Comparison of ENCODE assay signal across 23 cellular contexts in the genomic region with DNA sequence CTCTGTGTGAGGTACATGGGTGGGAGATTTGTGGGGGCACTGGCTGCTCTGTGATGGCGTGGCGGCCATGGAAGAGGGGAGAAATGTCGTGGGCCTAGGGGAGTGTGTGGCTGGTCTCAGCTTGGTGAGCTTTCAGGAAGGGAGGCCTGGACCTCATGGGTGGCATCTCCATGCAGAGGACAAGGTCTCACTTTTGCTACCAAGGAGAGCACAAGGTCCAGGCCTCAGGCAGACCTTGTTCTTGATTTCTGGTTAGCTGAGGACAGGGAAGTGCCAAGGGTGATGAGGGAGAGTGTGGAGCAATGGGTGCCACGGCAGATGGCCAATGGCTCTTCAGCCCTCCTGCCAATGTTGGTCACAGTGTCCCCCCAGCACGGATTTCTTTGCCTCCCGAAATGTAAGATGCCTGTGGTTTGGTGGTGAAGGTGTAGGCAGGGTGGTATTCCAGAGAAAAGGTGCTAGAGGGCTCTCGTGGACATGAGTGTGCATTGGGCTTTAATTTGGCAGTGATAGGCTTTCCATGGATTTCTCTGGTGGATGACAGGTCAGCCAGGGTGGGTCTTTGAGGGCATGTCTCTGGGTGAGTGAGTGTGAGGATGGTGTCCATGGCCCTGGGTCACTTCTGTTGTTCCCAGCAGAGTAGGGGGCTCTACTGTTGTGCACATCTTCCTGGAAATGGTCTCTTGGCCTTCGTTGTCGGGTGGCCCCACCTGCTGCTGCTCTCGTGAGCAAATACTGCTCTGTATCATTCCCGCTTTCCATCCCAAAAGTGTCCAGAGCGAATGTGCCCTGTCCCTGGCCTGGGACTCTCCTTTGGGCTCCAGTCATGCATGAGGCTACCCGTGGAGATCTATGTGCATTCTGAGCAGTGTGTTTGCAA.
DNase-seq lines count a peak whose midpoint lies in the region; ATAC-seq and TF ChIP-seq lines count a peak whose summit lies in the region.
"Had no signal": no experiment of that assay in that cellular context is flagged by ENCODE, and none has a peak within 500 bp of the region (broad histone marks: within the 10 kb centered on the region; RNA-seq: fewer than 3 reads in every experiment).

No MANE protein-coding gene starts in this region.

- no peak for TF ChIP-seq CTCF in endothelial cell (IDR thresholded peaks at IDR 0.05; ENCODE audit: unreplicated experiment)

- H3K4me1 Mint-ChIP-seq in endothelial cell (ENCODE audit: unreplicated experiment), result peaks cover 6% of the 10 kb centered on the region
- H3K4me1 Mint-ChIP-seq in stimulated activated effector memory CD8-positive, alpha-beta T cell treated with anti-CD3 and anti-CD28 coated beads, Interleukin-12 subunit alpha, Interleukin-12 subunit beta, amount 100 ng/mL, for 72 hours, result no peaks in the 10 kb centered on the region
- H3K4me1 Mint-ChIP-seq: WTC11 had no signal

- peaks cover 97% of the 10 kb centered on the region for H3K9me3 Mint-ChIP-seq in endothelial cell (ENCODE audit: unreplicated experiment)
- peaks cover 54% of the 10 kb centered on the region for H3K9me3 Mint-ChIP-seq in stimulated activated effector memory CD8-positive, alpha-beta T cell treated with anti-CD3 and anti-CD28 coated beads, Interleukin-12 subunit alpha, Interleukin-12 subunit beta, amount 100 ng/mL, for 72 hours

- H3K4me3 Mint-ChIP-seq in endothelial cell (ENCODE audit: unreplicated experiment), result peak overlapping the region; percentile 90
- H3K4me3 Mint-ChIP-seq in stimulated activated effector memory CD8-positive, alpha-beta T cell treated with anti-CD3 and anti-CD28 coated beads, Interleukin-12 subunit alpha, Interleukin-12 subunit beta, amount 100 ng/mL, for 72 hours, result no peak overlapping the region
- H3K4me3 Mint-ChIP-seq: activated CD8-positive, alpha-beta T cell treated with anti-CD3 and anti-CD28 coated beads for 36 hours; WTC11 had no signal

- H3K27me3 Mint-ChIP-seq in endothelial cell (ENCODE audit: unreplicated experiment), result peaks cover 81% of the 10 kb centered on the region
- H3K27me3 Mint-ChIP-seq: activated CD8-positive, alpha-beta T cell treated with anti-CD3 and anti-CD28 coated beads for 36 hours had no signal

- H3K36me3 Mint-ChIP-seq in endothelial cell (ENCODE audit: low read depth, unreplicated experiment), result peaks cover 99% of the 10 kb centered on the region
- peaks cover 91% of the 10 kb centered on the region for H3K36me3 Mint-ChIP-seq in stimulated activated effector memory CD8-positive, alpha-beta T cell treated with anti-CD3 and anti-CD28 coated beads, Interleukin-12 subunit alpha, Interleukin-12 subunit beta, amount 100 ng/mL, for 72 hours

- intact Hi-C loops in posterior vena cava (cut with DNase I), result no loop called here

- peak; percentile 6 for DNase-seq in activated CD4-positive, CD25-positive, alpha-beta regulatory T cell treated with anti-CD3 and anti-CD28 coated beads, Interleukin-2, amount 50 U/mL, for 72 hours
- DNase-seq in endothelial cell (ENCODE audit: low spot score) (no peak), posterior vena cava (ENCODE audit: low spot score) (peak; percentile 62), cerebellar nuclear complex (lab: John Stamatoyannopoulos, UW) (no peak), 8988T (no peak)
- DNase-seq in stimulated activated effector memory CD8-positive, alpha-beta T cell treated with anti-CD3 and anti-CD28 coated beads, Interleukin-12 subunit alpha, Interleukin-12 subunit beta, amount 100 ng/mL, for 72 hours (ENCODE audit: low spot score in 2 of 2), result no peak
- no peak for DNase-seq in activated CD4-positive, alpha-beta T cell treated with anti-CD3 and anti-CD28 coated beads for 48 hours
- DNase-seq: activated CD8-positive, alpha-beta T cell treated with anti-CD3 and anti-CD28 coated beads for 36 hours; DMS79 treated with DMSO at 0.1 percent for 48 hours; GOT3; KG1; kidney glomerular epithelial cell; MM.1S; NCI-H1417; NCI-H2107; NCI-H446; psoas muscle; Right ventricle myocardium superior; stimulated activated CD4-positive, alpha-beta T cell treated with anti-CD3 and anti-CD28 coated beads, Interleukin-2, amount 100 ng/mL, for 48 hours; stimulated activated naive CD4-positive, alpha-beta T cell; T1000 had no signal

- ATAC-seq in activated CD4-positive, CD25-positive, alpha-beta regulatory T cell treated with anti-CD3 and anti-CD28 coated beads, Interleukin-2, amount 50 U/mL, for 24 hours, result no peak
- no peak for ATAC-seq in stimulated activated effector memory CD8-positive, alpha-beta T cell treated with anti-CD3 and anti-CD28 coated beads, Interleukin-12 subunit alpha, Interleukin-12 subunit beta, amount 100 ng/mL, for 72 hours
- ATAC-seq: activated CD8-positive, alpha-beta T cell treated with anti-CD3 and anti-CD28 coated beads for 36 hours; psoas muscle; WTC11 had no signal

- peak overlapping the region; percentile 70 for H3K27ac Mint-ChIP-seq in endothelial cell (ENCODE audit: unreplicated experiment)
- no peak overlapping the region for H3K27ac Mint-ChIP-seq in stimulated activated effector memory CD8-positive, alpha-beta T cell treated with anti-CD3 and anti-CD28 coated beads, Interleukin-12 subunit alpha, Interleukin-12 subunit beta, amount 100 ng/mL, for 72 hours
- H3K27ac Mint-ChIP-seq: activated CD8-positive, alpha-beta T cell treated with anti-CD3 and anti-CD28 coated beads for 36 hours; WTC11 had no signal

Comparison
In these comparisons a context has a peak if more than half of its experiments do, and no peak if none do; other contexts are left out.
1. DNase-seq: peak in activated CD4-positive, CD25-positive, alpha-beta regulatory T cell treated with anti-CD3 and anti-CD28 coated beads, Interleukin-2, amount 50 U/mL, for 72 hours (single experiment) and posterior vena cava (single experiment); none in endothelial cell (single experiment), cerebellar nuclear complex (0 of 2), stimulated activated effector memory CD8-positive, alpha-beta T cell treated with anti-CD3 and anti-CD28 coated beads, Interleukin-12 subunit alpha, Interleukin-12 subunit beta, amount 100 ng/mL, for 72 hours (0 of 2), activated CD4-positive, alpha-beta T cell treated with anti-CD3 and anti-CD28 coated beads for 48 hours (single experiment) and 8988T (single experiment).